In the genomic region with DNA sequence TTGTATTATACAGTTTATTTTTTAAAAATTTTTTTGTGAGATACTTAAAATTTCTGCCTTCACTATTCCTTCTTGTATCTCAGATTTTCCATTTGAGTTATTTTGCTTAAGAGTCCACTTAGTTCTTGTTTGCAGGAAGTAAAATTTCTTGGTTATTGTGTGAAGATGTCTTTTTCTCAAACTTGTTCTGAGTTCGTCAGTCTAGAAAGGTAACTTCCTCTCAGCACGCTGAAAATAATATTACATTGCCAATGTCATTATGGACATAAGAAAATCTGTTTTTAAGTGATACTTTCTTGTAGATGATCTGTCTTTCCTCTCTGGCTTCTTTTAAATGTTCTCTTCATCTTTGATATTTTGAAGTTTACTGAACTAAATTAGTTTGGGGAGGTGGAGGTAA, we compare ENCODE assay signal across 11 cellular contexts.
"Had no signal": no experiment of that assay in that cellular context is flagged by ENCODE, and none has a peak within 500 bp of the region (broad histone marks: within the 10 kb centered on the region; RNA-seq: fewer than 3 reads in every experiment).

No MANE protein-coding gene starts in this region.

- H3K36me3 ChIP-seq: HAP-1 had no signal

- H3K4me3 Mint-ChIP-seq: GM23338, H9, HFFc6 had no signal

- FAIRE-seq: H1, H54 had no signal

- H3K4me1 ChIP-seq: HAP-1 had no signal

- H3K9me3 ChIP-seq: HAP-1 had no signal

- H3K9ac ChIP-seq: GM23248 had no signal

- H3K27ac Mint-ChIP-seq: GM23338, H9, HFFc6 had no signal

- H3K4me2 ChIP-seq: GM23338 had no signal

- H3K27ac ChIP-seq: GM23248 had no signal

- ATAC-seq: GM23338, HCT116 had no signal

- H2AFZ ChIP-seq: GM23248, GM23338 had no signal

- DNase-seq: GM23248, GOT3, H7, H9, HCEC 1CT, HFFc6 had no signal

- H3K4me3 ChIP-seq: GM23248, GM23338, HAP-1 had no signal

- H3K9me3 Mint-ChIP-seq: GM23338, H9 had no signal
